Comparison of ENCODE assay signal across 24 cellular contexts in the genomic region with DNA sequence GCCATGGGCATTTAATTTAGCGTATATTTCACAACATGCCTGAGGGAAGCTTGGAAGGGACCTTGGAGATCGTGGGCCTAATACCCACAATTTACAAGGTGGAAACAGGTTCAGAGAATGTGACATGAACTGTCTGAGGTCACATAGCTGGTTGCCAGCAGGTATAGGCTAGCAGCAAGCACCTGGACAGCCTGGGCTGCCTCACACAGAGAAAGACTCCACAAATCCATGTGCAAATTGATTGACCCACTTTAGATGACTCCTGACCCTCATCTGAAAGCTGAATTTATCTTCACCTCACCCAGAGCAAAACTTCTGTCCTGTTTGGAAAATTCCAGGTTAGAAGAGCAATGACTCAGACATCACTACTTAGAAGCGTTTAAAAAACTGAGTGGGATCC. TPM values are rescaled to one million over a fixed set of nuclear protein-coding genes. Genes with fewer than 3 reads are reported as not detected.
A peak's percentile ranks its signal among the peaks of the same experiment; 100 is the strongest.
DNase-seq lines count a peak whose midpoint lies in the region; ATAC-seq, FAIRE-seq and TF ChIP-seq lines count a peak whose summit lies in the region.
"Had no signal": no experiment of that assay in that cellular context is flagged by ENCODE, and none has a peak within 500 bp of the region (broad histone marks: within the 10 kb centered on the region; RNA-seq: fewer than 3 reads in every experiment).

No MANE protein-coding gene starts in this region.

- H3K9me3 ChIP-seq in right lobe of liver (no peaks in the 10 kb centered on the region), HepG2 (ENCODE audit: low read length) (no peaks in the 10 kb centered on the region), sigmoid colon (no peaks in the 10 kb centered on the region), tibial nerve (no peaks in the 10 kb centered on the region)
- H3K9me3 ChIP-seq: A549, BE2C, Caco-2 had no signal

- H3K27ac ChIP-seq in right lobe of liver: no peak overlapping the region
- no peak overlapping the region for H3K27ac ChIP-seq in HepG2 (ENCODE audit: extremely low read length, insufficient read depth, low read length)
- H3K27ac ChIP-seq in sigmoid colon: peak overlapping the region in 3 of 4 donors; percentile 2 to 77 (median 4)
- no peak overlapping the region for H3K27ac ChIP-seq in tibial nerve
- H3K27ac ChIP-seq: A549; BLaER1 treated with 17β-estradiol and CSF1 and Interleukin-3, amounts not matched to agents 10 nM and 100 nM; GM23248 had no signal

- H3K4me1 Mint-ChIP-seq in glutamatergic neuron (ENCODE audit: low read depth, unreplicated experiment): no peaks in the 10 kb centered on the region

- H3K9me3 Mint-ChIP-seq in glutamatergic neuron (ENCODE audit: unreplicated experiment): peaks cover 2% of the 10 kb centered on the region
- H3K9me3 Mint-ChIP-seq: CD4-positive, alpha-beta memory T cell had no signal

- BruUV-seq in HepG2 (replicated peaks; lab: Mats Ljungman, UMichigan): no TSS peak

- no peak overlapping the region for H3K9ac ChIP-seq in HepG2 (ENCODE audit: insufficient read depth, low read depth, low read length)
- H3K9ac ChIP-seq: BLaER1 treated with 17β-estradiol and CSF1 and Interleukin-3, amounts not matched to agents 10 nM and 100 nM; GM23248 had no signal

- no peaks in the 10 kb centered on the region for H3K36me3 ChIP-seq in right lobe of liver
- no peaks in the 10 kb centered on the region for H3K36me3 ChIP-seq in HepG2 (replicated peaks in 1 of 2; ENCODE audit: control insufficient read depth in 1 of 2, insufficient read depth in 2 of 2, low read length in 2 of 2)
- H3K36me3 ChIP-seq in sigmoid colon: no peaks in the 10 kb centered on the region
- H3K36me3 ChIP-seq in tibial nerve: no peaks in the 10 kb centered on the region
- H3K36me3 ChIP-seq: BE2C had no signal

- H3K27ac Mint-ChIP-seq in glutamatergic neuron (ENCODE audit: unreplicated experiment): no peak overlapping the region

- H3K27me3 Mint-ChIP-seq in glutamatergic neuron (ENCODE audit: unreplicated experiment): peaks cover 3% of the 10 kb centered on the region
- H3K27me3 Mint-ChIP-seq: CD4-positive, alpha-beta memory T cell had no signal

- TF ChIP-seq RAD21 in HepG2 (CRISPR knock-in tag; IDR thresholded peaks at IDR 0.05): no peak

- H3K4me2 ChIP-seq in HepG2 (ENCODE audit: low read depth, low read length): no peak overlapping the region
- H3K4me2 ChIP-seq: A549; BLaER1 treated with 17β-estradiol and CSF1 and Interleukin-3, amounts not matched to agents 10 nM and 100 nM had no signal

- TF ChIP-seq CTCF in right lobe of liver (IDR thresholded peaks at IDR 0.05) (no peak), HepG2 (CRISPR knock-in tag; IDR thresholded peaks at IDR 0.05) (no peak), sigmoid colon (IDR thresholded peaks at IDR 0.05) (no peak), tibial nerve (IDR thresholded peaks at IDR 0.05) (no peak), glutamatergic neuron (IDR thresholded peaks at IDR 0.05; ENCODE audit: partially characterized antibody, unreplicated experiment) (no peak)

- TF ChIP-seq POLR2A in right lobe of liver (IDR thresholded peaks at IDR 0.05) (no peak), HepG2 (IDR thresholded peaks at IDR 0.05; ENCODE audit: insufficient read depth in 1 of 2, low read depth in 2 of 2, low read length in 2 of 2) (no peak), sigmoid colon (IDR thresholded peaks at IDR 0.05) (no peak), tibial nerve (IDR thresholded peaks at IDR 0.05) (no peak)

- H3K27me3 ChIP-seq in right lobe of liver (no peaks in the 10 kb centered on the region), HepG2 (ENCODE audit: control insufficient read depth in 1 of 2, insufficient read depth in 2 of 2, low read length in 2 of 2) (no peaks in the 10 kb centered on the region; a peak in 2 of 5 replicates), sigmoid colon (no peaks in the 10 kb centered on the region), tibial nerve (no peaks in the 10 kb centered on the region)
- H3K27me3 ChIP-seq: BE2C; BLaER1 treated with 17β-estradiol and CSF1 and Interleukin-3, amounts not matched to agents 10 nM and 100 nM had no signal

- H3K4me3 Mint-ChIP-seq in glutamatergic neuron (ENCODE audit: unreplicated experiment): no peak overlapping the region
- H3K4me3 Mint-ChIP-seq: CD4-positive, alpha-beta memory T cell had no signal

- no peaks in the 10 kb centered on the region for H3K79me2 ChIP-seq in HepG2 (ENCODE audit: insufficient read depth, low read length)

- peaks cover 0 to 6% (median 2%) of the 10 kb centered on the region in 4 donors for H3K4me1 ChIP-seq in right lobe of liver
- peaks cover 38% of the 10 kb centered on the region for H3K4me1 ChIP-seq in HepG2 (ENCODE audit: insufficient read depth, low read length)
- peaks cover 0 to 65% (median 53%) of the 10 kb centered on the region in 4 donors for H3K4me1 ChIP-seq in sigmoid colon
- peaks cover 0 to 11% (median 2%) of the 10 kb centered on the region in 4 donors for H3K4me1 ChIP-seq in tibial nerve
- H3K4me1 ChIP-seq: A549, BE2C had no signal

- intact Hi-C loops in right lobe of liver (cut with DNase I) (no loop called here), HepG2 (cut with micrococcal nuclease; ENCODE audit: unreplicated experiment) (no loop called here), sigmoid colon (cut with DNase I) (no loop called here), left ventricle myocardium superior (cut with micrococcal nuclease) (no loop called here)

- TF ChIP-seq EP300 in HepG2 (IDR thresholded peaks at IDR 0.05; ENCODE audit: low read depth in 2 of 2, low read length in 2 of 2) (no peak), HepG2 (CRISPR knock-in tag; IDR thresholded peaks at IDR 0.05; ENCODE audit: borderline replicate concordance) (no peak), sigmoid colon (IDR thresholded peaks at IDR 0.05) (no peak), tibial nerve (IDR thresholded peaks at IDR 0.05) (no peak)

- DNase-seq in right lobe of liver (no peak), HepG2 (ENCODE audit: low spot score) (no peak), left lobe of liver (ENCODE audit: low spot score) (no peak), sigmoid colon (no peak), tibial nerve (ENCODE audit: low spot score in 2 of 2) (no peak), left ventricle myocardium superior (no peak), glutamatergic neuron (no peak)
- DNase-seq: 8988T; ACHN; AML-193; BE2C; Caco-2; CD4-positive, alpha-beta memory T cell; DMS153; DND-41; GM23248; H7; HCEC 1CT had no signal

- POLR2A ChIA-PET in HepG2 (lab: Yijun Ruan, JAX): no interaction called here

- in situ Hi-C loops in HepG2 (cut with HindIII; ENCODE audit: extremely low pct_ligation_motif_present, low pct_unique_long_range_greater_than_20kb): no loop called here

- no peak overlapping the region for H3K4me3 ChIP-seq in right lobe of liver
- H3K4me3 ChIP-seq in HepG2 (replicated peaks in 1 of 3; ENCODE audit: insufficient read depth in 1 of 3, low read depth in 2 of 3, low read length in 3 of 3): no peak overlapping the region
- H3K4me3 ChIP-seq in sigmoid colon: no peak overlapping the region
- no peak overlapping the region for H3K4me3 ChIP-seq in tibial nerve
- H3K4me3 ChIP-seq: A549; BLaER1 treated with 17β-estradiol and CSF1 and Interleukin-3, amounts not matched to agents 10 nM and 100 nM; GM23248 had no signal

- H3K36me3 Mint-ChIP-seq in glutamatergic neuron (ENCODE audit: unreplicated experiment): peaks cover 9% of the 10 kb centered on the region

- FAIRE-seq in HepG2 (lab: Jason Lieb, UNC): no peak
- FAIRE-seq: A549, G401.6, GM12892, GM19239, H1 had no signal

- no peaks in the 10 kb centered on the region for H4K20me1 ChIP-seq in HepG2 (ENCODE audit: insufficient read depth, low read length)
- H4K20me1 ChIP-seq: BLaER1 treated with 17β-estradiol and CSF1 and Interleukin-3, amounts not matched to agents 10 nM and 100 nM had no signal

- 48% methylated on average over 2 of the region's 3 CpGs for WGBS in right lobe of liver (ENCODE audit: insufficient coverage, low coverage, low lambda C conversion rate, missing lambda C conversion rate)
- WGBS in HepG2 (ENCODE audit: low lambda C conversion rate): 38% methylated on average over 3 of the region's 3 CpGs
- WGBS in sigmoid colon, 2 donors: 89 to 91% methylated on average over 3 of the region's 3 CpGs
- 90 to 95% methylated on average over 3 of the region's 3 CpGs for WGBS in tibial nerve, 2 donors

- peak; percentile 23 to 61 (median 42) for ATAC-seq in right lobe of liver
- no peak for ATAC-seq in HepG2
- peak; percentile 66 for ATAC-seq in left lobe of liver
- ATAC-seq in left ventricle myocardium superior: no peak
- ATAC-seq: A549 had no signal

- H2AFZ ChIP-seq in HepG2 (ENCODE audit: low read length): no peak overlapping the region
- H2AFZ ChIP-seq: GM23248 had no signal

- CTCF ChIA-PET in HepG2 (lab: Yijun Ruan, JAX; ENCODE audit: low intra/inter-chr PET ratio, low total read pairs): no interaction called here

RNA-seq across cellular contexts. Expression of a gene that starts 5.8 kb away (rescaled TPM):
- under 1 TPM in 1 of 6 experiments, not detected in 5; 0.32 TPM for total RNA-seq in right lobe of liver
- total RNA-seq in HepG2 (2016; rRNA removed; fragmentation: Illumina TruSeq; extraction: Trizol): not detected in 2 replicates
- not detected in 2 replicates for total RNA-seq in HepG2 (2016; cell fraction: cytosol; rRNA removed; fragmentation: Illumina TruSeq; extraction: Trizol; ENCODE audit: low read depth)
- total RNA-seq in HepG2 (2016; cell fraction: insoluble cytoplasmic fraction; rRNA removed; fragmentation: Illumina TruSeq; extraction: Trizol): not detected in 2 replicates
- not detected in 2 replicates for total RNA-seq in HepG2 (2016; cell fraction: membrane; rRNA removed; fragmentation: Illumina TruSeq; extraction: Trizol)
- not detected in 2 replicates for total RNA-seq in HepG2 (2016; cell fraction: nucleus; rRNA removed; fragmentation: Illumina TruSeq; extraction: Trizol)
- polyA plus RNA-seq in HepG2 (2011; rRNA removed): not detected in 2 replicates
- not detected in 2 replicates for polyA plus RNA-seq in HepG2 (2011; cell fraction: cytosol; rRNA removed)
- not detected in 2 replicates for polyA plus RNA-seq in HepG2 (2011; cell fraction: nucleus; rRNA removed)
- polyA plus RNA-seq in HepG2 (2012): not detected in 2 replicates
- not detected in 2 replicates for polyA plus RNA-seq in HepG2 (2016; cell fraction: cytosol; fragmentation: Illumina TruSeq; extraction: Trizol; ENCODE audit: low read depth)
- not detected in 2 replicates for polyA plus RNA-seq in HepG2 (2016; cell fraction: insoluble cytoplasmic fraction; fragmentation: Illumina TruSeq; extraction: Trizol; ENCODE audit: low read depth)
- polyA plus RNA-seq in HepG2 (2016; cell fraction: membrane; fragmentation: Illumina TruSeq; extraction: Trizol; ENCODE audit: low read depth): not detected in 2 replicates
- polyA plus RNA-seq in HepG2 (2016; cell fraction: nucleus; fragmentation: Illumina TruSeq; extraction: Trizol; ENCODE audit: insufficient read depth, low read depth): not detected in 2 replicates
- not detected in 2 replicates for polyA minus RNA-seq in HepG2 (2011; rRNA and poly(A)+ RNA removed; ENCODE audit: low replicate concordance)
- not detected in 2 replicates for polyA minus RNA-seq in HepG2 (2011; cell fraction: cytosol; rRNA and poly(A)+ RNA removed)
- polyA minus RNA-seq in HepG2 (2011; cell fraction: nucleus; rRNA and poly(A)+ RNA removed): not detected in 2 replicates
- total RNA-seq in left lobe of liver: not detected
- 1 to 10 TPM; 2.4 to 7.7 (median 6.3) TPM for total RNA-seq in sigmoid colon
- polyA plus RNA-seq in sigmoid colon: under 1 TPM in 1 of 3 donors, not detected in 2; 0.28 TPM
- 1 to 10 TPM in 1 of 4 donors, not detected in 3; 1.3 TPM for total RNA-seq in tibial nerve
- total RNA-seq in left ventricle myocardium superior: 1.0 TPM
- not detected for total RNA-seq in glutamatergic neuron (ENCODE audit: unreplicated experiment)
- total RNA-seq: Caco-2, GM23248, H1, H7 had no signal
- polyA plus RNA-seq: A549; CD4-positive, alpha-beta memory T cell; GM23248; H1 had no signal

Comparison
In these comparisons a context has a peak if more than half of its experiments do, and no peak if none do; other contexts are left out.
1. ATAC-seq: peak in right lobe of liver (4 of 4) and left lobe of liver (single experiment); none in HepG2 (single experiment) and left ventricle myocardium superior (single experiment).
2. H3K27ac ChIP-seq: peak in sigmoid colon (3 of 4); none in right lobe of liver (0 of 3), HepG2 (single experiment) and tibial nerve (0 of 4).